14 cellular contexts compared by ENCODE assay signal in the genomic region with DNA sequence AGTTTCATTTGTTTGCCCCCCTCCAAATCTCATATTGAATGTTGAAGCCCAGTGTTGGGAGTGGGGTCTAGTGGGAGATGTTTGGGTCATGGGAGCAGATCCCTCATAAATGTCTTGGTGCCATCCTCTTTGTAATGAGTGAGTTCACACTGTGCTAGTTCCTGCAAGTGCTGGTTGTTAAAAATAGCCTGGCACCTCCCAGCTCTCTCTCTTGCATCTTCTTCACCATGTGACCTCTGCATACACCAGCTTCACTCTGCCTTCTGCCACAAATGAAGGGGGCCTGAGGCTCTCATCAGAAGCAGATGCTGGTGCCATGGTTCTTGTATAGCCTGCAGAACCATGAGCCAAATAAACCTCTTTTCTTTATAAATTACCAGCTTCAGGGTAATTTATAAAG.
"Had no signal": no experiment of that assay in that cellular context is flagged by ENCODE, and none has a peak within 500 bp of the region (broad histone marks: within the 10 kb centered on the region; RNA-seq: fewer than 3 reads in every experiment).

No MANE protein-coding gene starts in this region.

- DNase-seq: activated CD4-positive, alpha-beta memory T cell treated with anti-CD3 and anti-CD28 coated beads for 36 hours; activated CD4-positive, alpha-beta T cell treated with anti-CD3 and anti-CD28 coated beads for 1 hour; activated gamma-delta T cell; activated naive CD8-positive, alpha-beta T cell treated with anti-CD3 and anti-CD28 coated beads for 36 hours; activated T-cell treated with anti-CD3 and anti-CD28 coated beads, Interleukin-2, amount 50 U/mL, for 48 hours; dorsolateral prefrontal cortex; esophagus squamous epithelium; foreskin keratinocyte; head of caudate nucleus; pancreas; SW 1271; tibial artery had no signal

- ATAC-seq: foreskin keratinocyte, pancreas had no signal

- H3K27ac ChIP-seq: dorsolateral prefrontal cortex, esophagus squamous epithelium, foreskin keratinocyte, pancreas, tibial artery had no signal

- H3K4me2 ChIP-seq: smooth muscle cell had no signal

- H3K27ac Mint-ChIP-seq: activated CD4-positive, alpha-beta memory T cell treated with anti-CD3 and anti-CD28 coated beads for 36 hours; activated naive CD8-positive, alpha-beta T cell treated with anti-CD3 and anti-CD28 coated beads for 36 hours had no signal

- H3K36me3 Mint-ChIP-seq: activated CD4-positive, alpha-beta memory T cell treated with anti-CD3 and anti-CD28 coated beads for 36 hours; activated naive CD8-positive, alpha-beta T cell treated with anti-CD3 and anti-CD28 coated beads for 36 hours had no signal

- H3K9me3 Mint-ChIP-seq: activated CD4-positive, alpha-beta memory T cell treated with anti-CD3 and anti-CD28 coated beads for 36 hours; activated naive CD8-positive, alpha-beta T cell treated with anti-CD3 and anti-CD28 coated beads for 36 hours had no signal

- H3K9me3 ChIP-seq: esophagus squamous epithelium, pancreas, tibial artery had no signal

- H3K27me3 Mint-ChIP-seq: activated naive CD8-positive, alpha-beta T cell treated with anti-CD3 and anti-CD28 coated beads for 36 hours had no signal

- H3K4me1 ChIP-seq: esophagus squamous epithelium, pancreas, tibial artery had no signal

- H3K4me3 Mint-ChIP-seq: activated CD4-positive, alpha-beta memory T cell treated with anti-CD3 and anti-CD28 coated beads for 36 hours; activated naive CD8-positive, alpha-beta T cell treated with anti-CD3 and anti-CD28 coated beads for 36 hours had no signal

- H3K4me1 Mint-ChIP-seq: activated naive CD8-positive, alpha-beta T cell treated with anti-CD3 and anti-CD28 coated beads for 36 hours had no signal

- H3K4me3 ChIP-seq: dorsolateral prefrontal cortex, esophagus squamous epithelium, pancreas, smooth muscle cell, tibial artery had no signal

- H3K36me3 ChIP-seq: esophagus squamous epithelium, pancreas, tibial artery had no signal

- H3K27me3 ChIP-seq: dorsolateral prefrontal cortex, esophagus squamous epithelium, foreskin keratinocyte, pancreas, tibial artery had no signal

- FAIRE-seq: islet of Langerhans, pancreas had no signal
